Comparison of ENCODE assay signal across 32 cellular contexts in genomic region chrX:47240619-47241018, GRCh38.
"Had no signal": no experiment of that assay in that cellular context is flagged by ENCODE, and none has a peak within 500 bp of the region (broad histone marks: within the 10 kb centered on the region; RNA-seq: fewer than 3 reads in every experiment).

No MANE protein-coding gene starts in this region.

- H3K36me3 Mint-ChIP-seq: natural killer cell treated with Interleukin-12 subunit alpha and Interleukin-12 subunit beta and Interleukin-15 and Interleukin-18, amount 100 ng/mL, for 72 hours had no signal

- H3K4me1 ChIP-seq: lower lobe of right lung, pancreas, prostate gland, stomach, testis, thyroid gland, transverse colon, upper lobe of left lung had no signal

- DNase-seq: heart right ventricle; islet precursor cell; kidney glomerular epithelial cell; left cardiac atrium; lower lobe of right lung; mammary epithelial cell; mesendoderm; midbrain; mucosa of descending colon; naive thymus-derived CD4-positive, alpha-beta T cell; nucleus accumbens; pancreas; posterior cingulate gyrus; retina; right cardiac atrium; small intestine; spleen; stimulated activated CD4-positive, alpha-beta T cell treated with anti-CD3 and anti-CD28 coated beads, Interleukin-4, amount 100 ng/mL, for 4 hours; stimulated activated CD8-positive, alpha-beta memory T cell treated with anti-CD3 and anti-CD28 coated beads, Interleukin-4, amount 100 ng/mL, for 48 hours; stimulated activated naive B cell treated with anti-CD40 and anti-IgM and Interleukin-4, amounts not matched to agents 10 μg/mL and 1 μg/mL and 100 μg/mL, for 72 hours; stimulated activated naive CD8-positive, alpha-beta T cell treated with anti-CD3 and anti-CD28 coated beads, Interleukin-15, Interleukin-2, amounts not matched to agents 100 U/mL and 50 U/mL, for 24 hours; stomach; testis; thyroid gland; transverse colon; upper lobe of left lung had no signal

- H3K9me3 Mint-ChIP-seq: natural killer cell treated with Interleukin-12 subunit alpha and Interleukin-12 subunit beta and Interleukin-15 and Interleukin-18, amount 100 ng/mL, for 72 hours; stimulated activated naive B cell treated with anti-CD40 and anti-IgM and Interleukin-4, amounts not matched to agents 10 μg/mL and 1 μg/mL and 100 μg/mL, for 72 hours had no signal

- H3K27ac Mint-ChIP-seq: natural killer cell treated with Interleukin-12 subunit alpha and Interleukin-12 subunit beta and Interleukin-15 and Interleukin-18, amount 100 ng/mL, for 72 hours; stimulated activated naive B cell treated with anti-CD40 and anti-IgM and Interleukin-4, amounts not matched to agents 10 μg/mL and 1 μg/mL and 100 μg/mL, for 72 hours had no signal

- H3K36me3 ChIP-seq: pancreas, prostate gland, transverse colon had no signal

- H3K27ac ChIP-seq: heart right ventricle, hepatocyte, lower lobe of right lung, pancreas, prostate gland, spleen, stomach, testis, thyroid gland, transverse colon, upper lobe of left lung had no signal

- H3K4me3 ChIP-seq: heart right ventricle, hepatocyte, lower lobe of right lung, mucosa of descending colon, pancreas, prostate gland, spleen, stomach, testis, thyroid gland, transverse colon, upper lobe of left lung had no signal

- H3K4me3 Mint-ChIP-seq: naive thymus-derived CD4-positive, alpha-beta T cell; natural killer cell treated with Interleukin-12 subunit alpha and Interleukin-12 subunit beta and Interleukin-15 and Interleukin-18, amount 100 ng/mL, for 72 hours; stimulated activated naive B cell treated with anti-CD40 and anti-IgM and Interleukin-4, amounts not matched to agents 10 μg/mL and 1 μg/mL and 100 μg/mL, for 72 hours had no signal

- H3K9me3 ChIP-seq: heart right ventricle, lower lobe of right lung, mucosa of descending colon, pancreas, prostate gland, spleen, stomach, testis, thyroid gland, transverse colon, upper lobe of left lung had no signal

- H3K27me3 ChIP-seq: hepatocyte, pancreas, testis, thyroid gland, transverse colon, upper lobe of left lung had no signal

- H3K4me2 ChIP-seq: hepatocyte had no signal

- H2AFZ ChIP-seq: hepatocyte had no signal

- FAIRE-seq: pancreas, small intestine, urothelium cell line had no signal

- ATAC-seq: heart right ventricle; left cardiac atrium; left lobe of liver; lower lobe of right lung; mucosa of descending colon; naive thymus-derived CD4-positive, alpha-beta T cell; pancreas; right cardiac atrium; sciatic nerve; stimulated activated naive B cell treated with anti-CD40 and anti-IgM and Interleukin-4, amounts not matched to agents 10 μg/mL and 1 μg/mL and 100 μg/mL, for 72 hours; stimulated activated naive CD8-positive, alpha-beta T cell treated with anti-CD3 and anti-CD28 coated beads, Interleukin-15, Interleukin-2, amounts not matched to agents 100 U/mL and 50 U/mL, for 24 hours had no signal

- H3K27me3 Mint-ChIP-seq: naive thymus-derived CD4-positive, alpha-beta T cell; natural killer cell treated with Interleukin-12 subunit alpha and Interleukin-12 subunit beta and Interleukin-15 and Interleukin-18, amount 100 ng/mL, for 72 hours; stimulated activated naive B cell treated with anti-CD40 and anti-IgM and Interleukin-4, amounts not matched to agents 10 μg/mL and 1 μg/mL and 100 μg/mL, for 72 hours had no signal
